21 cellular contexts compared by ENCODE assay signal in the genomic region with DNA sequence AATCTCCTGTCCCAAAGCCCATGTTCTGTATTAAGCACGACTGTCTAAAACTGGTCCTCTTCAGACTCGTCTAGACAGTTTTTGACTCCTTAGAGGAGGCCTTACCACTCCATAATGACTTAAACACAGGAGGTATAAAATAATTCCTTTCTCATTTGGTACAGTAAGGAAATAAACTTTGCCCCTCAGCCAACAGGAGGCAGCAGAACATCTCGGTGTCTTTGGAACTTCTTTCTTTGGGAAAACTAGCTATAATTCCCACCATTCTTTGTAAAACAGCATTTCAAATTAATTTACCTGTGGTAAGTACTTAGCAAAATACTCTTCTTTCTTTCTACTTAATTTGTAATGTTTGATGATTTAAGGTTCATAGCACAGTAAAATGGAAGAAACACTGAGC.
"Had no signal": no experiment of that assay in that cellular context is flagged by ENCODE, and none has a peak within 500 bp of the region (broad histone marks: within the 10 kb centered on the region; RNA-seq: fewer than 3 reads in every experiment).

No MANE protein-coding gene starts in this region.

- H3K9me3 ChIP-seq: gastrocnemius medialis, neutrophil, ovary, right lobe of liver, testis, transverse colon had no signal

- DNase-seq: activated CD4-positive, alpha-beta T cell treated with anti-CD3 and anti-CD28 coated beads for 4 hours; activated CD4-positive, alpha-beta T cell treated with anti-CD3 and anti-CD28 coated beads, Interleukin-2, amount 50 U/mL, for 4 hours; activated naive CD4-positive, alpha-beta T cell; activated T-cell treated with anti-CD3 and anti-CD28 coated beads for 4 hours; activated T-cell treated with anti-CD3 and anti-CD28 coated beads, Interleukin-2, amount 50 U/mL, for 72 hours; dermis blood vessel endothelial cell; effector CD4-positive, alpha-beta T cell; gastrocnemius medialis; islet precursor cell; left ventricle myocardium superior; ovary; right lobe of liver; stimulated activated CD4-positive, alpha-beta T cell treated with anti-CD3 and anti-CD28 coated beads, Interleukin-2, amount 100 ng/mL, for 48 hours; stimulated activated naive CD8-positive, alpha-beta T cell treated with anti-CD3 and anti-CD28 coated beads, Interleukin-15, Interleukin-2, amounts not matched to agents 100 U/mL and 50 U/mL, for 24 hours; testis; transverse colon had no signal

- H3K4me3 ChIP-seq: gastrocnemius medialis, hepatocyte, ovary, right lobe of liver, testis, transverse colon had no signal

- ATAC-seq: activated naive CD4-positive, alpha-beta T cell treated with anti-CD3 and anti-CD28 coated beads, Interleukin-2, amount 50 U/mL, for 72 hours; activated T-cell treated with anti-CD3 and anti-CD28 coated beads, Interleukin-2, amount 50 U/mL, for 72 hours; gastrocnemius medialis; left ventricle myocardium superior; right lobe of liver; stimulated activated naive CD8-positive, alpha-beta T cell treated with anti-CD3 and anti-CD28 coated beads, Interleukin-15, Interleukin-2, amounts not matched to agents 100 U/mL and 50 U/mL, for 24 hours had no signal

- H3K4me2 ChIP-seq: hepatocyte had no signal

- H3K27ac ChIP-seq: epithelial cell of prostate, gastrocnemius medialis, hepatocyte, neutrophil, ovary, right lobe of liver, testis, transverse colon, VCaP had no signal

- H3K27me3 ChIP-seq: gastrocnemius medialis, hepatocyte, neutrophil, ovary, right lobe of liver, testis, transverse colon had no signal

- H3K79me2 ChIP-seq: hepatocyte had no signal

- H3K36me3 ChIP-seq: gastrocnemius medialis, neutrophil, ovary, right lobe of liver, transverse colon had no signal

- H2AFZ ChIP-seq: hepatocyte had no signal
